ENCODE assay signal across 1 cellular context in the genomic region with DNA sequence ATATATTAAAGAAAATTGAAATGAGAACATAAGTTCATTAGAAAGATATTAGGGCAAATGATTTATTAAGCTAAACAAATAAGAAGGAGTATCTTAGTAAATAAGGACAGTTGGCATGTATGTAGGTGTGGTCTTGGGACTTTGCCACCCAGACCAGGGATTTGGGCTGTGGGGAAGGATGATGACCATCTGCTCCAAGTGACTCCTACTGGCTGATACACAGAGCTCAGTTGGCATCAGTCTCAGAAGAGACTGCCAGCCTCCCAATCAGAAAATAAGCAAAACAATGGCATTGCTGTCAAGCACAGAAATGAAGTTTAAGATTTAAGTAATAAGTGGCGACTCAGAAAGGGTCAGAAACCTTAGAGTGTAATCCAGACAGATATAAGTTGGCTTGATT.
TF ChIP-seq lines count a peak whose summit lies in the region.

No MANE protein-coding gene starts in this region.

TF ChIP-seq in HCT116, 20 proteins besides CTCF, POLR2A, EP300 and RAD21 (continued from another document):
- TF ChIP-seq, protein P1, sequence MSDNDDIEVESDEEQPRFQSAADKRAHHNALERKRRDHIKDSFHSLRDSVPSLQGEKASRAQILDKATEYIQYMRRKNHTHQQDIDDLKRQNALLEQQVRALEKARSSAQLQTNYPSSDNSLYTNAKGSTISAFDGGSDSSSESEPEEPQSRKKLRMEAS (IDR thresholded peaks at IDR 0.05), result no peak
- TF ChIP-seq SIN3A (IDR thresholded peaks at IDR 0.05; ENCODE audit: low read depth), result no peak
- no peak for TF ChIP-seq EZH2 (IDR thresholded peaks at IDR 0.05)
- no peak for TF ChIP-seq EZH2phosphoT487 (IDR thresholded peaks at IDR 0.05; ENCODE audit: borderline replicate concordance)
- no peak for TF ChIP-seq ZNF274 (IDR thresholded peaks at IDR 0.05; ENCODE audit: low read depth, low read length)
- no peak for TF ChIP-seq ELF1 (IDR thresholded peaks at IDR 0.05; ENCODE audit: borderline replicate concordance, low read depth)
- TF ChIP-seq EGR1 (IDR thresholded peaks at IDR 0.05; ENCODE audit: low read depth), result no peak
- no peak for TF ChIP-seq FOSL1 (IDR thresholded peaks at IDR 0.05; ENCODE audit: low read depth)
- TF ChIP-seq, protein P2, sequence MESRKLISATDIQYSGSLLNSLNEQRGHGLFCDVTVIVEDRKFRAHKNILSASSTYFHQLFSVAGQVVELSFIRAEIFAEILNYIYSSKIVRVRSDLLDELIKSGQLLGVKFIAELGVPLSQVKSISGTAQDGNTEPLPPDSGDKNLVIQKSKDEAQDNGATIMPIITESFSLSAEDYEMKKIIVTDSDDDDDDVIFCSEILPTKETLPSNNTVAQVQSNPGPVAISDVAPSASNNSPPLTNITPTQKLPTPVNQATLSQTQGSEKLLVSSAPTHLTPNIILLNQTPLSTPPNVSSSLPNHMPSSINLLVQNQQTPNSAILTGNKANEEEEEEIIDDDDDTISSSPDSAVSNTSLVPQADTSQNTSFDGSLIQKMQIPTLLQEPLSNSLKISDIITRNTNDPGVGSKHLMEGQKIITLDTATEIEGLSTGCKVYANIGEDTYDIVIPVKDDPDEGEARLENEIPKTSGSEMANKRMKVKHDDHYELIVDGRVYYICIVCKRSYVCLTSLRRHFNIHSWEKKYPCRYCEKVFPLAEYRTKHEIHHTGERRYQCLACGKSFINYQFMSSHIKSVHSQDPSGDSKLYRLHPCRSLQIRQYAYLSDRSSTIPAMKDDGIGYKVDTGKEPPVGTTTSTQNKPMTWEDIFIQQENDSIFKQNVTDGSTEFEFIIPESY (IDR thresholded peaks at IDR 0.05; ENCODE audit: extremely low read depth, insufficient replicate concordance, low read length), result no peak
- TF ChIP-seq, protein P3, sequence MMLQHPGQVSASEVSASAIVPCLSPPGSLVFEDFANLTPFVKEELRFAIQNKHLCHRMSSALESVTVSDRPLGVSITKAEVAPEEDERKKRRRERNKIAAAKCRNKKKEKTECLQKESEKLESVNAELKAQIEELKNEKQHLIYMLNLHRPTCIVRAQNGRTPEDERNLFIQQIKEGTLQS (IDR thresholded peaks at IDR 0.05), result no peak
- TF ChIP-seq TCF7L2 (IDR thresholded peaks at IDR 0.05; ENCODE audit: borderline replicate concordance, extremely low read depth, insufficient read depth, insufficient read length), result no peak
- no peak for TF ChIP-seq POLR2AphosphoS5 (IDR thresholded peaks at IDR 0.05; ENCODE audit: low read depth, low read length)
TF ChIP-seq in HCT116: peak in this region for 0.
